10 cellular contexts compared by ENCODE assay signal in the genomic region with DNA sequence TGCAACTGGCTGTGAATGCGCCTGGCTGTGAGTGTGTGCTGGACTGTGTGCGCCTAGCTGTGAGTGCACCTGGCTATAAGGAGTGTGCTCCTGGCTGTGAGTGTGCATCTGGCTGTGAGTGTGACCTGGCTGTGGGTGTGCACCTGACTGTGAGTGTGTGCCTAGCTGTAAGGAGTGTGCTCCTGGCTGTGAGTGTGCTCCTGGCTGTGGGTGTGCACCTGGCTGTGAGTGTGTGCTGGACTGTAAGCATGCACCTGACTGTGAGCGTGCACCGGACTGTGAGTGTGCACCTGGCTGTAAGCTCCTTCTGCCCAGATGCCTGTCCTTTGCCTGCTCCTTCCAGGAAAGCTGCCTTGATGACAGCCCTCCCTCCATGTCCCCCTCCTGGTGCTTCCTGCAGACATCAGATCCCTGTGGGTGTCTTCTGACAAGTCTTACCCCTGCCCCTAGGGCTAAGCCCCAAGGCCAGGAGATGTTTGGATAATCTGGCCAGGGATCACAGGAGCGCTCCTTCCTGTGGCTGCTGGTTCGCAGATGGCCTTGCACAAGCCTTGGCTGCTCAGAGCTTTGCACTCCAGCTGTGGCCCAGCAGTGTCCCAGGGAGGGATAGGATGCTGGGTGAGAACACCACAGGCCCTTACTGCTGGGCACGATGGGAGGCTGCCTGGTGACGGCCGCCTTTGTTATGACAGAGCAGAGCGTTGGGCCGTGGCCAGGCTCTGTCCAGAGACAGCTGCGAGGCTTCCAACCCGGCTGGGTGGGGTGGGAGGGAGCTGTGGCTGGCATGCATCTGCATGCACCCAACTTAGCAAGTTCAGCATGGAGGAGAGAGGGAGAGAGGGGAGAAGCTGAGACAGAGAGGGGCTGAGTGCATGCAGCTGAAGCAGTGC.
DNase-seq lines count a peak whose midpoint lies in the region; FAIRE-seq and TF ChIP-seq lines count a peak whose summit lies in the region.
"Had no signal": no experiment of that assay in that cellular context is flagged by ENCODE, and none has a peak within 500 bp of the region (broad histone marks: within the 10 kb centered on the region; RNA-seq: fewer than 3 reads in every experiment).

No MANE protein-coding gene starts in this region.

- DNase-seq in ELR (ENCODE audit: low read depth) (peak; percentile 17), RWPE1 (ENCODE audit: low spot score) (peak; percentile 30), frontal cortex (ENCODE audit: low spot score in 2 of 2) (peak; percentile 67 to 73), pons (ENCODE audit: low spot score) (peak; percentile 93), DMS153 treated with DMSO at 0.1 percent for 48 hours (lab: John Stamatoyannopoulos, UW; ENCODE audit: unreplicated experiment) (no peak), erythroblast (lab: John Stamatoyannopoulos, UW) (no peak), NOMO-1 (lab: John Stamatoyannopoulos, UW; ENCODE audit: unreplicated experiment in 2 of 2) (no peak), NCI-H146 treated with DMSO at 0.1 percent for 48 hours (lab: John Stamatoyannopoulos, UW; ENCODE audit: unreplicated experiment) (no peak)
- DNase-seq: kidney glomerular epithelial cell; NK-92 treated with Interleukin-12 subunit alpha and Interleukin-12 subunit beta, amount 100 ng/mL, for 24 hours had no signal

- TF ChIP-seq CTCF in RWPE1 (conservative IDR thresholded peaks at IDR 0.05; ENCODE audit: low read depth) = no peak

- no peak for FAIRE-seq in frontal cortex (lab: Jason Lieb, UNC)

- no peak for TF ChIP-seq POLR2A in erythroblast (IDR thresholded peaks at IDR 0.05; ENCODE audit: low read length)

- H3K27ac ChIP-seq in RWPE1 = peak overlapping the region; percentile 82

- CTCF ChIA-PET in RWPE1 (lab: Yijun Ruan, JAX) = interaction anchor here (0.6 kb wide), 1 partner anchor 129 kb away, joined by 3 read pairs; no protein-coding TSS in a partner anchor

- POLR2A ChIA-PET in RWPE1 (lab: Yijun Ruan, JAX; ENCODE audit: low non-redundant PET) = no interaction called here

Comparison
In these comparisons a context has a peak if more than half of its experiments do, and no peak if none do; other contexts are left out.
1. DNase-seq: peak in ELR (single experiment), RWPE1 (single experiment), frontal cortex (2 of 2) and pons (single experiment); none in DMS153 treated with DMSO at 0.1 percent for 48 hours (single experiment), erythroblast (0 of 2), NOMO-1 (0 of 2) and NCI-H146 treated with DMSO at 0.1 percent for 48 hours (single experiment).